ENCODE assay signal across 8 cellular contexts in genomic region chr12:50025187-50026059, GRCh38. TPM values are rescaled to one million over a fixed set of nuclear protein-coding genes. Genes with fewer than 3 reads are reported as not detected.
DNase-seq lines count a peak whose midpoint lies in the region; ATAC-seq and TF ChIP-seq lines count a peak whose summit lies in the region.

A gene with protein sequence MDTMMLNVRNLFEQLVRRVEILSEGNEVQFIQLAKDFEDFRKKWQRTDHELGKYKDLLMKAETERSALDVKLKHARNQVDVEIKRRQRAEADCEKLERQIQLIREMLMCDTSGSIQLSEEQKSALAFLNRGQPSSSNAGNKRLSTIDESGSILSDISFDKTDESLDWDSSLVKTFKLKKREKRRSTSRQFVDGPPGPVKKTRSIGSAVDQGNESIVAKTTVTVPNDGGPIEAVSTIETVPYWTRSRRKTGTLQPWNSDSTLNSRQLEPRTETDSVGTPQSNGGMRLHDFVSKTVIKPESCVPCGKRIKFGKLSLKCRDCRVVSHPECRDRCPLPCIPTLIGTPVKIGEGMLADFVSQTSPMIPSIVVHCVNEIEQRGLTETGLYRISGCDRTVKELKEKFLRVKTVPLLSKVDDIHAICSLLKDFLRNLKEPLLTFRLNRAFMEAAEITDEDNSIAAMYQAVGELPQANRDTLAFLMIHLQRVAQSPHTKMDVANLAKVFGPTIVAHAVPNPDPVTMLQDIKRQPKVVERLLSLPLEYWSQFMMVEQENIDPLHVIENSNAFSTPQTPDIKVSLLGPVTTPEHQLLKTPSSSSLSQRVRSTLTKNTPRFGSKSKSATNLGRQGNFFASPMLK (minus strand): TSS chr12:50025494. CDS start chr12:50016715, 8,779 bp downstream.

- H4K5ac ChIP-seq in mesendoderm (ENCODE audit: low read length): peak within 1 kb of the TSS; percentile 99

- H2BK120ac ChIP-seq in mesendoderm (ENCODE audit: low read depth, low read length): no peak within 1 kb of the TSS

- H3K4me1 ChIP-seq in NT2/D1 (ENCODE audit: insufficient read depth, insufficient read length) (no peaks in the 10 kb centered on the region), endodermal cell (ENCODE audit: control insufficient read depth, insufficient read depth, low read length) (no peaks in the 10 kb centered on the region), mesendoderm (ENCODE audit: control insufficient read depth, low read depth, low read length) (no peaks in the 10 kb centered on the region)

- H3K9me3 Mint-ChIP-seq in activated CD8-positive, alpha-beta memory T cell treated with anti-CD3 and anti-CD28 coated beads, Interleukin-2, amount 10 ng/mL, durations not matched to agents 7 days and 5 days (ENCODE audit: low read depth): no peaks in the 10 kb centered on the region
- no peaks in the 10 kb centered on the region for H3K9me3 Mint-ChIP-seq in endodermal cell

- peak within 1 kb of the TSS; percentile 12 for H3K27ac ChIP-seq in endodermal cell (ENCODE audit: low read depth, low read length)
- H3K27ac ChIP-seq in mesendoderm (ENCODE audit: low read depth, low read length): peak within 1 kb of the TSS; percentile 54

- H2BK15ac ChIP-seq in mesendoderm (replicated peaks; ENCODE audit: low read depth): no peak within 1 kb of the TSS

- peak within 1 kb of the TSS; percentile 97 for H2AK5ac ChIP-seq in mesendoderm (ENCODE audit: low read length)

- H3K36me3 Mint-ChIP-seq in activated CD8-positive, alpha-beta memory T cell treated with anti-CD3 and anti-CD28 coated beads, Interleukin-2, amount 10 ng/mL, durations not matched to agents 7 days and 5 days: peaks cover 38% of the 10 kb centered on the region
- no peaks in the 10 kb centered on the region for H3K36me3 Mint-ChIP-seq in endodermal cell (ENCODE audit: low read depth)

- no peaks in the 10 kb centered on the region for H3K27me3 Mint-ChIP-seq in activated CD8-positive, alpha-beta memory T cell treated with anti-CD3 and anti-CD28 coated beads, Interleukin-2, amount 10 ng/mL, durations not matched to agents 7 days and 5 days
- H3K27me3 Mint-ChIP-seq in endodermal cell (ENCODE audit: insufficient read depth): no peaks in the 10 kb centered on the region

- H3K18ac ChIP-seq in mesendoderm (ENCODE audit: low read length): peak within 1 kb of the TSS; percentile 91

- peak within 1 kb of the TSS; percentile 96 for H3K27ac Mint-ChIP-seq in activated CD8-positive, alpha-beta memory T cell treated with anti-CD3 and anti-CD28 coated beads, Interleukin-2, amount 10 ng/mL, durations not matched to agents 7 days and 5 days
- peak within 1 kb of the TSS; percentile 94 for H3K27ac Mint-ChIP-seq in endodermal cell

- H3K9me3 ChIP-seq in NT2/D1 (ENCODE audit: insufficient read depth, low read length) (no peaks in the 10 kb centered on the region), endodermal cell (ENCODE audit: control insufficient read depth, low read length) (no peaks in the 10 kb centered on the region)

- H3K27me3 ChIP-seq in NT2/D1 (ENCODE audit: insufficient read depth, insufficient read length) (no peaks in the 10 kb centered on the region), endodermal cell (ENCODE audit: control insufficient read depth, insufficient read depth, low read length, poor library complexity, severe bottlenecking) (no peaks in the 10 kb centered on the region), mesendoderm (ENCODE audit: insufficient read depth, low read length, poor library complexity) (no peaks in the 10 kb centered on the region)

- DNase-seq in COR-L47 (lab: John Stamatoyannopoulos, UW): peak; percentile 99
- DNase-seq in HUDEP-2 (lab: John Stamatoyannopoulos, UW; ENCODE audit: unreplicated experiment in 76 of 76): peak in 75 of 76 experiments; percentile 44 to 99 (median 94)
- peak; percentile 98 for DNase-seq in NT2/D1 (ENCODE audit: low read depth, low spot score)
- DNase-seq in activated CD8-positive, alpha-beta memory T cell treated with anti-CD3 and anti-CD28 coated beads, Interleukin-2, amount 10 ng/mL, durations not matched to agents 7 days and 5 days: peak; percentile 99
- peak; percentile 100 for DNase-seq in endodermal cell
- DNase-seq in mesendoderm: peak; percentile 99
- peak; percentile 85 for DNase-seq in stimulated activated CD8-positive, alpha-beta memory T cell treated with anti-CD3 and anti-CD28 coated beads, Interleukin-15, amount 100 ng/mL, for 1 hour (ENCODE audit: low read depth)

- CTCF ChIA-PET in activated CD8-positive, alpha-beta memory T cell treated with anti-CD3 and anti-CD28 coated beads, Interleukin-2, amount 10 ng/mL, durations not matched to agents 7 days and 5 days (lab: Charles Lee): interaction anchor here (0.9 to 7.1 kb wide), 13 partner anchors 11 to 284 kb away, joined by 3 to 44 read pairs (median 4); partner anchors contain the start of gene TMBIM6

- peak within 1 kb of the TSS; percentile 89 for H3K23ac ChIP-seq in mesendoderm (ENCODE audit: low read length)

- H3K4me2 ChIP-seq in mesendoderm (ENCODE audit: low read length): peak within 1 kb of the TSS; percentile 93

- H3K79me2 ChIP-seq in mesendoderm (ENCODE audit: control insufficient read depth, insufficient read depth, low read length): peaks cover 27% of the 10 kb centered on the region

- peak within 1 kb of the TSS; percentile 6 for H4K8ac ChIP-seq in mesendoderm (ENCODE audit: low read depth, low read length)

- peak within 1 kb of the TSS; percentile 99 for H3K56ac ChIP-seq in mesendoderm (ENCODE audit: low read length)

- peak within 1 kb of the TSS; percentile 92 for H3K4me3 ChIP-seq in NT2/D1 (ENCODE audit: insufficient read length, low read depth)
- peak within 1 kb of the TSS; percentile 95 for H3K4me3 ChIP-seq in endodermal cell (ENCODE audit: low read length)
- H3K4me3 ChIP-seq in mesendoderm (ENCODE audit: low read length): peak within 1 kb of the TSS; percentile 97

- peaks cover 38% of the 10 kb centered on the region for H3K4me1 Mint-ChIP-seq in activated CD8-positive, alpha-beta memory T cell treated with anti-CD3 and anti-CD28 coated beads, Interleukin-2, amount 10 ng/mL, durations not matched to agents 7 days and 5 days
- H3K4me1 Mint-ChIP-seq in endodermal cell: peaks cover 2% of the 10 kb centered on the region

- peak; percentile 98 for ATAC-seq in GM21381 (IDR thresholded peaks at IDR 0.05; ENCODE audit: unreplicated experiment)
- peak; percentile 98 for ATAC-seq in activated CD8-positive, alpha-beta memory T cell treated with anti-CD3 and anti-CD28 coated beads, Interleukin-2, amount 10 ng/mL, durations not matched to agents 7 days and 5 days

- WGBS in endodermal cell (ENCODE audit: insufficient coverage in 1 of 2, insufficient read length in 1 of 2), 2 experiments: 1 to 5% methylated on average over 18 to 46 of the region's 47 CpGs
- WGBS in mesendoderm (ENCODE audit: extremely low coverage, insufficient coverage, low lambda C conversion rate): no CpG with 5 or more reads among the region's 47 CpGs

- H3K79me1 ChIP-seq in mesendoderm (ENCODE audit: low read length): peaks cover 4% of the 10 kb centered on the region

- peak within 1 kb of the TSS; percentile 89 for H3K4ac ChIP-seq in mesendoderm (ENCODE audit: low read depth, low read length)

- TF ChIP-seq CTCF in endodermal cell (conservative IDR thresholded peaks at IDR 0.05): no peak

- H3K36me3 ChIP-seq in NT2/D1 (ENCODE audit: insufficient read depth, insufficient read length, low read length) (peaks cover 15% of the 10 kb centered on the region), endodermal cell (ENCODE audit: control insufficient read depth, insufficient read depth, low read length) (peaks cover 7% of the 10 kb centered on the region), mesendoderm (ENCODE audit: control insufficient read depth, insufficient read depth, low read length) (no peaks in the 10 kb centered on the region)

- H3K4me3 Mint-ChIP-seq in activated CD8-positive, alpha-beta memory T cell treated with anti-CD3 and anti-CD28 coated beads, Interleukin-2, amount 10 ng/mL, durations not matched to agents 7 days and 5 days: peak within 1 kb of the TSS; percentile 91
- peak within 1 kb of the TSS; percentile 95 for H3K4me3 Mint-ChIP-seq in endodermal cell

- H2BK5ac ChIP-seq in mesendoderm (ENCODE audit: low read length): peak within 1 kb of the TSS; percentile 50

- H3K9ac ChIP-seq in NT2/D1 (ENCODE audit: insufficient read length, low read depth) (peak within 1 kb of the TSS; percentile 92), endodermal cell (ENCODE audit: extremely low read depth, low read length, poor library complexity, severe bottlenecking) (peak within 1 kb of the TSS; percentile 74), mesendoderm (ENCODE audit: low read length) (peak within 1 kb of the TSS; percentile 99)

RNA-seq across cellular contexts. Expression of the gene that starts here (rescaled TPM):
- 100 to 1,000 TPM; 180 to 198 TPM for total RNA-seq in activated CD8-positive, alpha-beta memory T cell treated with anti-CD3 and anti-CD28 coated beads, Interleukin-2, amount 10 ng/mL, durations not matched to agents 7 days and 5 days
- total RNA-seq in endodermal cell: 10 to 100 TPM; 49.6 to 96.6 TPM
- 76.4 TPM for polyA plus RNA-seq in endodermal cell (2013, experiment 1 of 2)
- polyA plus RNA-seq in endodermal cell (2013, experiment 2 of 2): 79.6 TPM
- polyA plus RNA-seq in mesendoderm (2013, experiment 1 of 2): 43.4 TPM
- polyA plus RNA-seq in mesendoderm (2013, experiment 2 of 2): 45.3 TPM

Comparison
In these comparisons a context has a peak if more than half of its experiments do, and no peak if none do; other contexts are left out.
1. Peak in every context shown above with its lines: DNase-seq, ATAC-seq, H3K4me3 ChIP-seq and H3K27ac ChIP-seq.